In genomic region chr20:25065625-25066338, GRCh38 we compare ENCODE assay signal across 8 cellular contexts. TPM values are rescaled to one million over a fixed set of nuclear protein-coding genes. Genes with fewer than 3 reads are reported as not detected.
DNase-seq lines count a peak whose midpoint lies in the region; ATAC-seq lines count a peak whose summit lies in the region.

No MANE protein-coding gene starts in this region.

- H3K79me2 ChIP-seq in mesendoderm (ENCODE audit: control insufficient read depth, insufficient read depth, low read length), result no peaks in the 10 kb centered on the region

- no peaks in the 10 kb centered on the region for H3K36me3 Mint-ChIP-seq in activated CD4-positive, alpha-beta T cell treated with anti-CD3 and anti-CD28 coated beads, Interleukin-2, amount 10 ng/mL, durations not matched to agents 7 days and 5 days (ENCODE audit: low read depth)
- H3K36me3 Mint-ChIP-seq in stimulated activated memory B cell treated with anti-CD40 and anti-IgM and Interleukin-4, amounts not matched to agents 10 μg/mL and 1 μg/mL and 100 μg/mL, for 72 hours, result no peaks in the 10 kb centered on the region

- POLR2A ChIA-PET in activated CD4-positive, alpha-beta T cell treated with anti-CD3 and anti-CD28 coated beads, Interleukin-2, amount 10 ng/mL, durations not matched to agents 7 days and 5 days (lab: Charles Lee), result no interaction called here

- H3K4me3 ChIP-seq in H7 (ENCODE audit: insufficient read depth, low read depth, low read length), result no peak overlapping the region
- H3K4me3 ChIP-seq in effector memory CD4-positive, alpha-beta T cell (ENCODE audit: insufficient read depth, low read depth, low read length, poor library complexity, severe bottlenecking), result no peak overlapping the region
- H3K4me3 ChIP-seq in mesendoderm (ENCODE audit: low read length), result no peak overlapping the region

- H3K4ac ChIP-seq in mesendoderm (ENCODE audit: low read depth, low read length), result no peak overlapping the region

- ATAC-seq in stimulated activated memory B cell treated with anti-CD40 and anti-IgM and Interleukin-4, amounts not matched to agents 10 μg/mL and 1 μg/mL and 100 μg/mL, for 72 hours, result peak; percentile 82
- no peak for ATAC-seq in HG02970 (IDR thresholded peaks at IDR 0.05; ENCODE audit: low FRiP score, unreplicated experiment)

- H3K79me1 ChIP-seq in mesendoderm (ENCODE audit: low read length), result no peaks in the 10 kb centered on the region

- no peak overlapping the region for H3K18ac ChIP-seq in mesendoderm (ENCODE audit: low read length)

- no peak overlapping the region for H2BK5ac ChIP-seq in mesendoderm (ENCODE audit: low read length)

- CTCF ChIA-PET in activated CD4-positive, alpha-beta T cell treated with anti-CD3 and anti-CD28 coated beads, Interleukin-2, amount 10 ng/mL, durations not matched to agents 7 days and 5 days (lab: Charles Lee), result interaction anchor here (0.8 to 5.6 kb wide), 4 partner anchors 61 to 84 kb away, joined by 3 to 50 read pairs (median 3); no protein-coding TSS in a partner anchor

- H3K56ac ChIP-seq in mesendoderm (ENCODE audit: low read length), result no peak overlapping the region

- no peak overlapping the region for H3K23ac ChIP-seq in mesendoderm (ENCODE audit: low read length)

- H3K9me3 ChIP-seq in effector memory CD4-positive, alpha-beta T cell (ENCODE audit: control insufficient read depth, low read length), result no peaks in the 10 kb centered on the region

- DNase-seq in G401 (ENCODE audit: low spot score) (peak; percentile 88), H7 (peak; percentile 75), NCI-H1694 (lab: John Stamatoyannopoulos, UW) (peak; percentile 26), mesendoderm (peak; percentile 75)
- DNase-seq in activated CD4-positive, alpha-beta T cell treated with anti-CD3 and anti-CD28 coated beads, Interleukin-2, amount 10 ng/mL, durations not matched to agents 7 days and 5 days, result peak; percentile 69
- peak; percentile 41 to 51 (median 43) for DNase-seq in effector memory CD4-positive, alpha-beta T cell

- no peak overlapping the region for H2AK5ac ChIP-seq in mesendoderm (ENCODE audit: low read length)

- H3K4me1 Mint-ChIP-seq in activated CD4-positive, alpha-beta T cell treated with anti-CD3 and anti-CD28 coated beads, Interleukin-2, amount 10 ng/mL, durations not matched to agents 7 days and 5 days, result peaks cover 3% of the 10 kb centered on the region
- peaks cover 21% of the 10 kb centered on the region for H3K4me1 Mint-ChIP-seq in stimulated activated memory B cell treated with anti-CD40 and anti-IgM and Interleukin-4, amounts not matched to agents 10 μg/mL and 1 μg/mL and 100 μg/mL, for 72 hours

- no peak overlapping the region for H3K4me3 Mint-ChIP-seq in activated CD4-positive, alpha-beta T cell treated with anti-CD3 and anti-CD28 coated beads, Interleukin-2, amount 10 ng/mL, durations not matched to agents 7 days and 5 days
- no peak overlapping the region for H3K4me3 Mint-ChIP-seq in stimulated activated memory B cell treated with anti-CD40 and anti-IgM and Interleukin-4, amounts not matched to agents 10 μg/mL and 1 μg/mL and 100 μg/mL, for 72 hours

- no CpG with 5 or more reads among the region's 9 CpGs for WGBS in mesendoderm (ENCODE audit: extremely low coverage, insufficient coverage, low lambda C conversion rate)

- no peak overlapping the region for H3K27ac Mint-ChIP-seq in activated CD4-positive, alpha-beta T cell treated with anti-CD3 and anti-CD28 coated beads, Interleukin-2, amount 10 ng/mL, durations not matched to agents 7 days and 5 days
- no peak overlapping the region for H3K27ac Mint-ChIP-seq in stimulated activated memory B cell treated with anti-CD40 and anti-IgM and Interleukin-4, amounts not matched to agents 10 μg/mL and 1 μg/mL and 100 μg/mL, for 72 hours

- no peaks in the 10 kb centered on the region for H3K9me3 Mint-ChIP-seq in activated CD4-positive, alpha-beta T cell treated with anti-CD3 and anti-CD28 coated beads, Interleukin-2, amount 10 ng/mL, durations not matched to agents 7 days and 5 days
- H3K9me3 Mint-ChIP-seq in stimulated activated memory B cell treated with anti-CD40 and anti-IgM and Interleukin-4, amounts not matched to agents 10 μg/mL and 1 μg/mL and 100 μg/mL, for 72 hours, result no peaks in the 10 kb centered on the region

- H3K9ac ChIP-seq in mesendoderm (ENCODE audit: low read length), result no peak overlapping the region

- no peak overlapping the region for H4K8ac ChIP-seq in mesendoderm (ENCODE audit: low read depth, low read length)

- H3K27me3 ChIP-seq in H7 (ENCODE audit: control insufficient read depth, insufficient read depth, low read length) (peaks cover 21% of the 10 kb centered on the region), mesendoderm (ENCODE audit: insufficient read depth, low read length, poor library complexity) (no peaks in the 10 kb centered on the region)
- H3K27me3 ChIP-seq in effector memory CD4-positive, alpha-beta T cell (replicated peaks; ENCODE audit: control insufficient read depth, insufficient read depth, low read length, poor library complexity, severe bottlenecking), result no peaks in the 10 kb centered on the region

- H3K4me1 ChIP-seq in effector memory CD4-positive, alpha-beta T cell (ENCODE audit: control insufficient read depth, insufficient read depth, low read length, poor library complexity, severe bottlenecking), result peaks cover 3% of the 10 kb centered on the region
- H3K4me1 ChIP-seq in mesendoderm (ENCODE audit: control insufficient read depth, low read depth, low read length), result no peaks in the 10 kb centered on the region

- H3K27me3 Mint-ChIP-seq in activated CD4-positive, alpha-beta T cell treated with anti-CD3 and anti-CD28 coated beads, Interleukin-2, amount 10 ng/mL, durations not matched to agents 7 days and 5 days, result peaks cover 33% of the 10 kb centered on the region
- H3K27me3 Mint-ChIP-seq in stimulated activated memory B cell treated with anti-CD40 and anti-IgM and Interleukin-4, amounts not matched to agents 10 μg/mL and 1 μg/mL and 100 μg/mL, for 72 hours, result peaks cover 16% of the 10 kb centered on the region

- no peak overlapping the region for H2BK120ac ChIP-seq in mesendoderm (ENCODE audit: low read depth, low read length)

- H4K5ac ChIP-seq in mesendoderm (ENCODE audit: low read length), result no peak overlapping the region

- no peak overlapping the region for H3K27ac ChIP-seq in effector memory CD4-positive, alpha-beta T cell (ENCODE audit: insufficient read depth, low read length, poor library complexity, severe bottlenecking)
- no peak overlapping the region for H3K27ac ChIP-seq in mesendoderm (ENCODE audit: low read depth, low read length)

- H3K36me3 ChIP-seq in H7 (replicated peaks; ENCODE audit: control insufficient read depth, insufficient read depth, low read length) (no peaks in the 10 kb centered on the region), mesendoderm (ENCODE audit: control insufficient read depth, insufficient read depth, low read length) (no peaks in the 10 kb centered on the region)
- H3K36me3 ChIP-seq in effector memory CD4-positive, alpha-beta T cell (ENCODE audit: control insufficient read depth, insufficient read depth, low read length), result no peaks in the 10 kb centered on the region

- H2BK15ac ChIP-seq in mesendoderm (replicated peaks; ENCODE audit: low read depth), result no peak overlapping the region

- no peak overlapping the region for H3K4me2 ChIP-seq in mesendoderm (ENCODE audit: low read length)

- in situ Hi-C loops in G401 (cut with HindIII; ENCODE audit: low sequenced_read_pairs), result no loop called here

RNA-seq across cellular contexts. Expression of gene ACSS1, which starts 7.8 kb away (rescaled TPM):
- not detected in 2 replicates for total RNA-seq in G401 (2014; rRNA removed; shearing (Covaris generic))
- total RNA-seq in H7 (2014; rRNA removed; shearing (Covaris generic)), result not detected in 2 replicates
- total RNA-seq in activated CD4-positive, alpha-beta T cell treated with anti-CD3 and anti-CD28 coated beads, Interleukin-2, amount 10 ng/mL, durations not matched to agents 7 days and 5 days, result 10 to 100 TPM; 41.1 to 54.1 TPM
- 0.15 TPM for polyA plus RNA-seq in mesendoderm (2013, experiment 1 of 2)
- 0.21 TPM for polyA plus RNA-seq in mesendoderm (2013, experiment 2 of 2)

RNA-seq across cellular contexts. Expression of gene VSX1, which starts 16.2 kb away (rescaled TPM):
- not detected in 2 replicates for total RNA-seq in G401 (2014; rRNA removed; shearing (Covaris generic))
- not detected in 2 replicates for total RNA-seq in H7 (2014; rRNA removed; shearing (Covaris generic))
- total RNA-seq in activated CD4-positive, alpha-beta T cell treated with anti-CD3 and anti-CD28 coated beads, Interleukin-2, amount 10 ng/mL, durations not matched to agents 7 days and 5 days, result not detected
- not detected for polyA plus RNA-seq in mesendoderm (2013, experiment 1 of 2)
- polyA plus RNA-seq in mesendoderm (2013, experiment 2 of 2), result not detected

Comparison
In these comparisons a context has a peak if more than half of its experiments do, and no peak if none do; other contexts are left out.
1. DNase-seq: peak in every context shown above with its lines; median percentile 88 in G401; 75 in H7; 75 in mesendoderm; 69 in activated CD4-positive, alpha-beta T cell treated with anti-CD3 and anti-CD28 coated beads, Interleukin-2, amount 10 ng/mL, durations not matched to agents 7 days and 5 days; 43 in effector memory CD4-positive, alpha-beta T cell; 26 in NCI-H1694.
2. RNA of gene ACSS1, which starts 7.8 kb away (total RNA-seq): 41.1 to 54.1 TPM in activated CD4-positive, alpha-beta T cell treated with anti-CD3 and anti-CD28 coated beads, Interleukin-2, amount 10 ng/mL, durations not matched to agents 7 days and 5 days; not detected in G401 and not detected in H7; every median in the first group is over 10 times any median in the second.